8 cellular contexts compared by ENCODE assay signal in the genomic region with DNA sequence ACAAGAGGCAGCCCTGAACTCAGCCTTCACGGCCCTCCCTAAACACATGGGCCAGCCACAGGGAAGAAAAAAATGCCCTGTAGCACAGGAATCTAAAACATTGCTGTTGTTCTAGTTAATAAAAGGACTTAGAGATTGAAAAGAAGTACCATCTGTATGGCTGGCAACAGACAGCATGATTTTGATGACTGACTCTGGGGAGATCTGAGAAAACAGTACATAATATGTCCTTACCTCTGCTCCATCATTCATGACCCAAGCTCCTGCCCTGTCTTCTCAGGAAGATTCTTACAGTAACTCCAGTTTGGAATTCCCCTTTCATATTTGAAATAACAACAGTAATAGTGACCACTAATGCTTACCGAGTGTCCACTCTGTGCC.
DNase-seq lines count a peak whose midpoint lies in the region; ATAC-seq, FAIRE-seq and TF ChIP-seq lines count a peak whose summit lies in the region.

No MANE protein-coding gene starts in this region.

- ATAC-seq in HG03103 (IDR thresholded peaks at IDR 0.05; ENCODE audit: low read depth, unreplicated experiment) (peak; percentile 20), GM12878 (peak; percentile 64), HG03469 (IDR thresholded peaks at IDR 0.05; ENCODE audit: unreplicated experiment) (no peak)

- POLR2A ChIA-PET in GM12878 (lab: Charles Lee), result no interaction called here

- TF ChIP-seq RAD21 in GM12878 (IDR thresholded peaks at IDR 0.05; ENCODE audit: insufficient read depth, low read depth, low read length), result no peak

- no peaks in the 10 kb centered on the region for H4K20me1 ChIP-seq in GM12878 (ENCODE audit: control insufficient read depth, insufficient read depth)
- no peaks in the 10 kb centered on the region for H4K20me1 ChIP-seq in smooth muscle cell (ENCODE audit: low read depth)

- no peaks in the 10 kb centered on the region for H3K9me3 ChIP-seq in GM12878 (replicated peaks; ENCODE audit: control insufficient read depth, insufficient read depth, low read length)
- no peaks in the 10 kb centered on the region for H3K9me3 ChIP-seq in smooth muscle cell (replicated peaks; ENCODE audit: low read depth)

- peaks cover 7% of the 10 kb centered on the region for H3F3A ChIP-seq in smooth muscle cell (ENCODE audit: low read depth)

- 36% methylated on average over 2 of the region's 2 CpGs for WGBS in GM12878 (ENCODE audit: insufficient coverage, insufficient replicate concordance, low lambda C conversion rate, missing lambda C conversion rate)
- 53% methylated on average over 2 of the region's 2 CpGs for WGBS in smooth muscle cell (ENCODE audit: low lambda C conversion rate)

- no peak overlapping the region for H3K4me3 ChIP-seq in GM12878
- no peak overlapping the region for H3K4me3 ChIP-seq in smooth muscle cell

- no peak for TF ChIP-seq CTCF in GM12878 (IDR thresholded peaks at IDR 0.05 in 2 of 3, conservative IDR thresholded peaks at IDR 0.05 in 1 of 3; ENCODE audit: control insufficient read depth in 2 of 3, extremely low read depth in 1 of 3, insufficient read depth in 1 of 3, low read depth in 3 of 3, low read length in 3 of 3)
- TF ChIP-seq CTCF in smooth muscle cell (IDR thresholded peaks at IDR 0.05; ENCODE audit: borderline replicate concordance, insufficient read depth, poor library complexity, severe bottlenecking), result no peak

- H3K9ac ChIP-seq in GM12878 (ENCODE audit: control insufficient read depth, insufficient read depth, low read length) (no peak overlapping the region), smooth muscle cell (ENCODE audit: low read depth) (no peak overlapping the region)

- no TSS peak for BruUV-seq in GM12878 (replicated peaks; lab: Mats Ljungman, UMichigan)

- peak overlapping the region; percentile 88 for H3K27ac Mint-ChIP-seq in activated CD4-positive, alpha-beta T cell treated with anti-CD3 and anti-CD28 coated beads, Interleukin-2, amount 10 ng/mL, durations not matched to agents 24 days and 14 days

- no peak overlapping the region for H3K27ac ChIP-seq in GM12878 (ENCODE audit: control insufficient read depth, insufficient read depth)
- H3K27ac ChIP-seq in smooth muscle cell (ENCODE audit: low read depth), result peak overlapping the region; percentile 61

- H3K79me2 ChIP-seq in GM12878 (ENCODE audit: control insufficient read depth, insufficient read depth, low read length), result no peaks in the 10 kb centered on the region
- no peaks in the 10 kb centered on the region for H3K79me2 ChIP-seq in smooth muscle cell (ENCODE audit: low read depth)

- CTCF ChIA-PET in GM12878 (lab: Yijun Ruan, JAX), result interaction anchor here (0.9 to 1.3 kb wide), 4 partner anchors 14 to 24 kb away, joined by 3 to 6 read pairs (median 3); no protein-coding TSS in a partner anchor

- DNase-seq in activated CD4-positive, alpha-beta T cell treated with anti-CD3 and anti-CD28 coated beads, Interleukin-2, amount 10 ng/mL, durations not matched to agents 24 days and 14 days, result no peak
- no peak for DNase-seq in activated CD4-positive, alpha-beta T cell treated with anti-CD3 and anti-CD28 coated beads for 4 hours
- DNase-seq in GM12878 (ENCODE audit: low read depth, low spot score) (no peak), smooth muscle cell (lab: John Stamatoyannopoulos, UW; ENCODE audit: unreplicated experiment) (no peak), NCI-H1092 treated with DMSO at 0.1 percent for 48 hours (lab: John Stamatoyannopoulos, UW) (no peak), NCI-H1105 treated with DMSO at 0.1 percent for 48 hours (lab: John Stamatoyannopoulos, UW) (no peak)

- in situ Hi-C loops in GM12878 (cut with MboI), result no loop called here

- peaks cover 77% of the 10 kb centered on the region for H3K4me1 Mint-ChIP-seq in activated CD4-positive, alpha-beta T cell treated with anti-CD3 and anti-CD28 coated beads, Interleukin-2, amount 10 ng/mL, durations not matched to agents 24 days and 14 days

- H3K36me3 ChIP-seq in GM12878 (ENCODE audit: control insufficient read depth in 2 of 2, insufficient read depth in 2 of 2, low read length in 1 of 2) (no peaks in the 10 kb centered on the region), smooth muscle cell (ENCODE audit: low read depth) (no peaks in the 10 kb centered on the region)

- H3K27me3 ChIP-seq in GM12878 (replicated peaks in 1 of 2; ENCODE audit: control insufficient read depth in 2 of 2, insufficient read depth in 2 of 2, low read length in 1 of 2) (no peaks in the 10 kb centered on the region), smooth muscle cell (ENCODE audit: low read depth) (no peaks in the 10 kb centered on the region)

- TF ChIP-seq EP300 in GM12878 (IDR thresholded peaks at IDR 0.05; ENCODE audit: borderline replicate concordance in 1 of 2, control insufficient read depth in 1 of 2, low read depth in 2 of 2, low read length in 2 of 2), result no peak

- peaks cover 9% of the 10 kb centered on the region for H3K36me3 Mint-ChIP-seq in activated CD4-positive, alpha-beta T cell treated with anti-CD3 and anti-CD28 coated beads, Interleukin-2, amount 10 ng/mL, durations not matched to agents 24 days and 14 days (ENCODE audit: low read depth)

- no peak for FAIRE-seq in GM12878 (lab: Jason Lieb, UNC)

- peak overlapping the region; percentile 24 for H3K4me3 Mint-ChIP-seq in activated CD4-positive, alpha-beta T cell treated with anti-CD3 and anti-CD28 coated beads, Interleukin-2, amount 10 ng/mL, durations not matched to agents 24 days and 14 days

- H3K4me2 ChIP-seq in GM12878 (ENCODE audit: control insufficient read depth, insufficient read depth) (no peak overlapping the region; the same call in 1 of the 2 replicates), smooth muscle cell (no peak overlapping the region)

- H3K27me3 Mint-ChIP-seq in activated CD4-positive, alpha-beta T cell treated with anti-CD3 and anti-CD28 coated beads, Interleukin-2, amount 10 ng/mL, durations not matched to agents 24 days and 14 days, result no peaks in the 10 kb centered on the region

- SMC1A ChIA-PET in GM12878 (lab: Charles Lee; ENCODE audit: uncharacterized antibody, unreplicated experiment), result interaction anchor here (0.7 to 2.2 kb wide), 11 partner anchors 9 to 177 kb away, joined by 3 to 8 read pairs (median 3); no protein-coding TSS in a partner anchor

- RAD21 ChIA-PET in GM12878 (lab: Charles Lee; ENCODE audit: unreplicated experiment), result interaction anchor here (1.0 kb wide), 1 partner anchor 67 kb away, joined by 3 read pairs; no protein-coding TSS in a partner anchor

- peak overlapping the region; percentile 37 for H2AFZ ChIP-seq in GM12878 (ENCODE audit: control insufficient read depth, low read depth, low read length)
- peak overlapping the region; percentile 43 for H2AFZ ChIP-seq in smooth muscle cell (ENCODE audit: low read depth)

- no peak for TF ChIP-seq POLR2A in GM12878 (IDR thresholded peaks at IDR 0.05; ENCODE audit: low read depth, low read length)

- H3K9me3 Mint-ChIP-seq in activated CD4-positive, alpha-beta T cell treated with anti-CD3 and anti-CD28 coated beads, Interleukin-2, amount 10 ng/mL, durations not matched to agents 24 days and 14 days, result peaks cover 7% of the 10 kb centered on the region

- intact Hi-C loops in activated CD4-positive, alpha-beta T cell treated with anti-CD3 and anti-CD28 coated beads, Interleukin-2, amount 10 ng/mL, durations not matched to agents 24 days and 14 days (cut with micrococcal nuclease), result loop anchor here (1.0 to 5.0 kb wide), 12 partner anchors 15 to 286 kb away; no protein-coding TSS in a partner anchor
- intact Hi-C loops in GM12878 (cut with micrococcal nuclease; ENCODE audit: unreplicated experiment), result no loop called here

- H3K4me1 ChIP-seq in GM12878 (ENCODE audit: control insufficient read depth, insufficient read depth, low read length), result peaks cover 19% of the 10 kb centered on the region
- H3K4me1 ChIP-seq in smooth muscle cell (ENCODE audit: low read depth), result peaks cover 16% of the 10 kb centered on the region

TF ChIP-seq in GM12878, 131 proteins besides CTCF, POLR2A, EP300 and RAD21:
- TF ChIP-seq ETV6 (conservative IDR thresholded peaks at IDR 0.05 in 1 of 2, IDR thresholded peaks at IDR 0.05 in 1 of 2; ENCODE audit: borderline replicate concordance in 1 of 2, low read depth in 1 of 2), result no peak
- no peak for TF ChIP-seq MTA3 (IDR thresholded peaks at IDR 0.05; ENCODE audit: borderline replicate concordance, low read length)
- no peak for TF ChIP-seq NR2C1 (IDR thresholded peaks at IDR 0.05)
- TF ChIP-seq BCL11A (IDR thresholded peaks at IDR 0.05; ENCODE audit: low read depth, low read length), result no peak
- TF ChIP-seq ATF7 (IDR thresholded peaks at IDR 0.05; ENCODE audit: low read depth), result no peak
- no peak for TF ChIP-seq BACH1 (IDR thresholded peaks at IDR 0.05; ENCODE audit: borderline replicate concordance)
- TF ChIP-seq ZNF384 (IDR thresholded peaks at IDR 0.05; ENCODE audit: borderline replicate concordance, low read depth, low read length), result no peak
- no peak for TF ChIP-seq DPF2 (IDR thresholded peaks at IDR 0.05)
- no peak for TF ChIP-seq TCF12 (IDR thresholded peaks at IDR 0.05; ENCODE audit: low read depth, low read length)
- no peak for TF ChIP-seq STAT3 (IDR thresholded peaks at IDR 0.05; ENCODE audit: low read depth, low read length)
- no peak for TF ChIP-seq PAX5 (IDR thresholded peaks at IDR 0.05; ENCODE audit: borderline replicate concordance, low read depth, low read length)
- TF ChIP-seq SP1 (IDR thresholded peaks at IDR 0.05; ENCODE audit: low read depth, low read length), result no peak
- TF ChIP-seq ZBTB11 (CRISPR knock-in tag; IDR thresholded peaks at IDR 0.05), result no peak
